ENCODE assay signal across 1 cellular context in genomic region chr1:21206117-21206516, GRCh38.
A peak's percentile ranks its signal among the peaks of the same experiment; 100 is the strongest.
TF ChIP-seq lines count a peak whose summit lies in the region.

No MANE protein-coding gene starts in this region.

TF ChIP-seq in GM12878, 131 proteins besides CTCF, POLR2A, EP300 and RAD21:
- no peak for TF ChIP-seq ZNF24 (IDR thresholded peaks at IDR 0.05)
- TF ChIP-seq RUNX3 (IDR thresholded peaks at IDR 0.05; ENCODE audit: low read length), result peak; percentile 43; the same call in 1 of the 2 replicates
TF ChIP-seq in GM12878: peak in this region for 1.
